In genomic region chr7:102647813-102648212, GRCh38 we compare ENCODE assay signal across 21 cellular contexts. TPM values are rescaled to one million over a fixed set of nuclear protein-coding genes. Genes with fewer than 3 reads are reported as not detected.
"Had no signal": no experiment of that assay in that cellular context is flagged by ENCODE, and none has a peak within 500 bp of the region (broad histone marks: within the 10 kb centered on the region; RNA-seq: fewer than 3 reads in every experiment).

No MANE protein-coding gene starts in this region.

RNA-seq across cellular contexts. Expression of gene SPDYE2B, which starts 2.3 kb away (rescaled TPM):
- total RNA-seq: cerebellum, colonic mucosa, endodermal cell, esophagus mucosa, gastrocnemius medialis, glomerular endothelial cell, heart left ventricle, hepatocyte, kidney, left ventricle myocardium superior, lung, natural killer cell, occipital lobe, pancreas, posterior vena cava, pulmonary artery endothelial cell, right lobe of liver, skeletal muscle tissue, suprapubic skin, transverse colon had no signal
- polyA plus RNA-seq: heart left ventricle, hepatocyte, lung, neural cell, pancreas had no signal
